In genomic region chr12:116962783-116963356, GRCh38 we compare ENCODE assay signal across 31 cellular contexts. TPM values are rescaled to one million over a fixed set of nuclear protein-coding genes. Genes with fewer than 3 reads are reported as not detected.
DNase-seq lines count a peak whose midpoint lies in the region; ATAC-seq, FAIRE-seq and TF ChIP-seq lines count a peak whose summit lies in the region.
"Had no signal": no experiment of that assay in that cellular context is flagged by ENCODE, and none has a peak within 500 bp of the region (broad histone marks: within the 10 kb centered on the region; RNA-seq: fewer than 3 reads in every experiment).

No MANE protein-coding gene starts in this region.

- no peaks in the 10 kb centered on the region for H3K9me3 ChIP-seq in OCI-LY7 (ENCODE audit: low read length)
- no peaks in the 10 kb centered on the region for H3K9me3 ChIP-seq in stomach
- no peaks in the 10 kb centered on the region for H3K9me3 ChIP-seq in aorta (ENCODE audit: control insufficient read depth, low read length)
- H3K9me3 ChIP-seq: gastrocnemius medialis, HAP-1, MG63, thoracic aorta, uterus had no signal

- peak overlapping the region; percentile 47 for H3K27ac Mint-ChIP-seq in activated CD8-positive, alpha-beta T cell treated with anti-CD3 and anti-CD28 coated beads, Interleukin-2, amount 10 ng/mL, durations not matched to agents 7 days and 5 days
- no peak overlapping the region for H3K27ac Mint-ChIP-seq in activated CD8-positive, alpha-beta T cell treated with anti-CD3 and anti-CD28 coated beads for 36 hours
- H3K27ac Mint-ChIP-seq in natural killer cell = peak overlapping the region in 1 of 2 donors; percentile 71
- H3K27ac Mint-ChIP-seq: activated T-helper 17 cell treated with anti-CD3 and anti-CD28 coated beads, Interleukin-2, amount 50 U/mL, for 72 hours; progenitor cell of endocrine pancreas had no signal

- no TSS peak for BruUV-seq in OCI-LY7 (replicated peaks; lab: Mats Ljungman, UMichigan)

- H4K20me1 ChIP-seq in OCI-LY7 (ENCODE audit: insufficient read depth, low read length) = no peaks in the 10 kb centered on the region

- H3K4me3 ChIP-seq in OCI-LY7 (ENCODE audit: low read depth, low read length, poor library complexity, severe bottlenecking) (no peak overlapping the region), stomach (no peak overlapping the region), aorta (ENCODE audit: low read length in 2 of 2) (no peak overlapping the region)
- H3K4me3 ChIP-seq: gastrocnemius medialis, HAP-1, MG63, SK-N-MC, thoracic aorta, uterus had no signal

- H3K4me2 ChIP-seq in OCI-LY7 (ENCODE audit: low read length) = no peak overlapping the region

- TF ChIP-seq CTCF in activated CD8-positive, alpha-beta T cell treated with anti-CD3 and anti-CD28 coated beads for 36 hours (IDR thresholded peaks at IDR 0.05) = no peak
- TF ChIP-seq CTCF in OCI-LY7 (conservative IDR thresholded peaks at IDR 0.05; ENCODE audit: low read length) = no peak
- no peak for TF ChIP-seq CTCF in natural killer cell (IDR thresholded peaks at IDR 0.05)
- TF ChIP-seq CTCF in stomach (IDR thresholded peaks at IDR 0.05) = no peak

- H3K79me2 ChIP-seq in OCI-LY7 (ENCODE audit: insufficient read depth, low read depth, low read length) = no peaks in the 10 kb centered on the region

- peaks cover 11% of the 10 kb centered on the region for H3K36me3 Mint-ChIP-seq in activated CD8-positive, alpha-beta T cell treated with anti-CD3 and anti-CD28 coated beads, Interleukin-2, amount 10 ng/mL, durations not matched to agents 7 days and 5 days (ENCODE audit: low read depth)
- peaks cover 9% of the 10 kb centered on the region for H3K36me3 Mint-ChIP-seq in activated CD8-positive, alpha-beta T cell treated with anti-CD3 and anti-CD28 coated beads for 36 hours (ENCODE audit: low read depth)
- peaks cover 8% of the 10 kb centered on the region for H3K36me3 Mint-ChIP-seq in natural killer cell

- intact Hi-C loops in activated CD8-positive, alpha-beta T cell treated with anti-CD3 and anti-CD28 coated beads for 36 hours (cut with micrococcal nuclease) = no loop called here
- intact Hi-C loops in OCI-LY7 (cut with micrococcal nuclease; ENCODE audit: unreplicated experiment) (no loop called here), natural killer cell (cut with micrococcal nuclease) (no loop called here), stomach (cut with DNase I; ENCODE audit: low total_unique reads) (no loop called here), aorta (cut with DNase I) (no loop called here)

- H3K4me1 ChIP-seq in OCI-LY7 (ENCODE audit: insufficient read depth, low read length, poor library complexity, severe bottlenecking) = peaks cover 11% of the 10 kb centered on the region
- peaks cover 5 to 40% (median 20%) of the 10 kb centered on the region in 4 donors for H3K4me1 ChIP-seq in stomach
- peaks cover 0 to 4% of the 10 kb centered on the region in 2 donors for H3K4me1 ChIP-seq in aorta (ENCODE audit: control insufficient read depth in 1 of 2, insufficient read depth in 2 of 2, low read length in 2 of 2)
- H3K4me1 ChIP-seq: HAP-1, uterus had no signal

- H3K27ac ChIP-seq in OCI-LY7 (ENCODE audit: low read depth, low read length, poor library complexity, severe bottlenecking) (peak overlapping the region; percentile 4), stomach (peak overlapping the region; percentile 16 to 77 (median 69)), aorta (ENCODE audit: low read depth in 1 of 2, low read length in 2 of 2) (no peak overlapping the region)
- H3K27ac ChIP-seq: RWPE1, SK-N-MC, thoracic aorta, uterus had no signal

- H3K9me2 ChIP-seq in OCI-LY7 (ENCODE audit: insufficient read depth, low read length) = no peaks in the 10 kb centered on the region

- TF ChIP-seq EP300 in stomach (IDR thresholded peaks at IDR 0.05) = no peak

- DNase-seq in activated CD8-positive, alpha-beta T cell treated with anti-CD3 and anti-CD28 coated beads, Interleukin-2, amount 10 ng/mL, durations not matched to agents 7 days and 5 days = no peak
- no peak for DNase-seq in activated CD8-positive, alpha-beta T cell treated with anti-CD3 and anti-CD28 coated beads for 36 hours
- DNase-seq in OCI-LY7 (ENCODE audit: low spot score) = no peak
- no peak for DNase-seq in natural killer cell
- DNase-seq in stomach = peak; percentile 59
- no peak for DNase-seq in GM19239 (ENCODE audit: insufficient read length, low spot score)
- no peak for DNase-seq in aorta
- DNase-seq: activated CD4-positive, alpha-beta T cell treated with anti-CD3 and anti-CD28 coated beads for 4 hours; AML-193; CD8-positive, alpha-beta memory T cell; DMS 273 treated with DMSO at 0.1 percent for 48 hours; gastrocnemius medialis; hypothalamus; left colon; mammary epithelial cell; MG63; NCI-H1417 treated with DMSO at 0.1 percent for 48 hours; NCI-H2081 treated with DMSO at 0.1 percent for 48 hours; NCI-H226; NCI-H748 treated with DMSO at 0.1 percent for 48 hours; stimulated activated naive CD8-positive, alpha-beta T cell treated with anti-CD3 and anti-CD28 coated beads, Interleukin-15, Interleukin-2, amounts not matched to agents 100 U/mL and 50 U/mL, for 24 hours; uterus had no signal

- ATAC-seq in activated CD8-positive, alpha-beta T cell treated with anti-CD3 and anti-CD28 coated beads, Interleukin-2, amount 10 ng/mL, durations not matched to agents 7 days and 5 days = no peak
- ATAC-seq in activated CD8-positive, alpha-beta T cell treated with anti-CD3 and anti-CD28 coated beads for 36 hours = no peak
- ATAC-seq in natural killer cell (no peak), aorta (ENCODE audit: low FRiP score) (no peak), GM21737 (IDR thresholded peaks at IDR 0.05; ENCODE audit: unreplicated experiment) (no peak)
- ATAC-seq: gastrocnemius medialis; left colon; stimulated activated naive CD8-positive, alpha-beta T cell treated with anti-CD3 and anti-CD28 coated beads, Interleukin-15, Interleukin-2, amounts not matched to agents 100 U/mL and 50 U/mL, for 24 hours had no signal

- POLR2A ChIA-PET in activated CD8-positive, alpha-beta T cell treated with anti-CD3 and anti-CD28 coated beads, Interleukin-2, amount 10 ng/mL, durations not matched to agents 7 days and 5 days (lab: Charles Lee) = interaction anchor here (1.3 kb wide), 1 partner anchor 46 kb away, joined by 3 read pairs; no protein-coding TSS in a partner anchor
- POLR2A ChIA-PET in activated CD8-positive, alpha-beta T cell treated with anti-CD3 and anti-CD28 coated beads for 36 hours (lab: Charles Lee) = no interaction called here
- POLR2A ChIA-PET in OCI-LY7 (lab: Charles Lee) = interaction anchor here (0.6 to 0.8 kb wide), 2 partner anchors 16 to 21 kb away, joined by 3 to 4 read pairs; no protein-coding TSS in a partner anchor

- no peak for FAIRE-seq in GM19239 (lab: Jason Lieb, UNC)
- FAIRE-seq: A204.1 had no signal

- H3K36me3 ChIP-seq in OCI-LY7 (ENCODE audit: insufficient read depth, low read length) (peaks cover 18% of the 10 kb centered on the region), stomach (peaks cover 10 to 32% (median 29%) of the 10 kb centered on the region in 4 donors), aorta (ENCODE audit: control insufficient read depth in 1 of 2, insufficient read depth in 2 of 2, low read length in 1 of 2) (no peaks in the 10 kb centered on the region)
- H3K36me3 ChIP-seq: uterus had no signal

- H3K27me3 Mint-ChIP-seq in activated CD8-positive, alpha-beta T cell treated with anti-CD3 and anti-CD28 coated beads, Interleukin-2, amount 10 ng/mL, durations not matched to agents 7 days and 5 days (ENCODE audit: low read depth) = no peaks in the 10 kb centered on the region
- H3K27me3 Mint-ChIP-seq in activated CD8-positive, alpha-beta T cell treated with anti-CD3 and anti-CD28 coated beads for 36 hours = no peaks in the 10 kb centered on the region
- no peaks in the 10 kb centered on the region for H3K27me3 Mint-ChIP-seq in natural killer cell (ENCODE audit: low read depth in 2 of 2)
- H3K27me3 Mint-ChIP-seq: activated T-helper 17 cell treated with anti-CD3 and anti-CD28 coated beads, Interleukin-2, amount 50 U/mL, for 72 hours; CD8-positive, alpha-beta memory T cell; progenitor cell of endocrine pancreas had no signal

- no peak overlapping the region for H2AFZ ChIP-seq in OCI-LY7 (ENCODE audit: low read length)

- CTCF ChIA-PET in activated CD8-positive, alpha-beta T cell treated with anti-CD3 and anti-CD28 coated beads, Interleukin-2, amount 10 ng/mL, durations not matched to agents 7 days and 5 days (lab: Charles Lee) = interaction anchor here (0.8 to 1.5 kb wide), 3 partner anchors 51 to 259 kb away, joined by 3 to 4 read pairs (median 3); no protein-coding TSS in a partner anchor
- CTCF ChIA-PET in activated CD8-positive, alpha-beta T cell treated with anti-CD3 and anti-CD28 coated beads for 36 hours (lab: Charles Lee) = no interaction called here
- CTCF ChIA-PET in OCI-LY7 (lab: Charles Lee; ENCODE audit: unreplicated experiment) = no interaction called here

- no peak for TF ChIP-seq POLR2A in stomach (IDR thresholded peaks at IDR 0.05)

- no peaks in the 10 kb centered on the region for H3K9me3 Mint-ChIP-seq in activated CD8-positive, alpha-beta T cell treated with anti-CD3 and anti-CD28 coated beads, Interleukin-2, amount 10 ng/mL, durations not matched to agents 7 days and 5 days (ENCODE audit: insufficient read depth)
- no peaks in the 10 kb centered on the region for H3K9me3 Mint-ChIP-seq in activated CD8-positive, alpha-beta T cell treated with anti-CD3 and anti-CD28 coated beads for 36 hours
- H3K9me3 Mint-ChIP-seq in natural killer cell = no peaks in the 10 kb centered on the region
- H3K9me3 Mint-ChIP-seq: activated T-helper 17 cell treated with anti-CD3 and anti-CD28 coated beads, Interleukin-2, amount 50 U/mL, for 72 hours; CD8-positive, alpha-beta memory T cell; immature natural killer cell had no signal

- no peaks in the 10 kb centered on the region for H3K27me3 ChIP-seq in stomach
- no peaks in the 10 kb centered on the region for H3K27me3 ChIP-seq in aorta (ENCODE audit: control insufficient read depth in 1 of 2, insufficient read depth in 2 of 2, low read length in 1 of 2)
- H3K27me3 ChIP-seq: gastrocnemius medialis, MG63, uterus had no signal

- WGBS in stomach, 5 donors = 45 to 68% (median 60%) methylated on average over 7 to 9 of the region's 9 CpGs
- WGBS in aorta, 2 donors = 86 to 91% methylated on average over 9 of the region's 9 CpGs

- H3K4me3 Mint-ChIP-seq in activated CD8-positive, alpha-beta T cell treated with anti-CD3 and anti-CD28 coated beads, Interleukin-2, amount 10 ng/mL, durations not matched to agents 7 days and 5 days = no peak overlapping the region
- H3K4me3 Mint-ChIP-seq in activated CD8-positive, alpha-beta T cell treated with anti-CD3 and anti-CD28 coated beads for 36 hours = no peak overlapping the region
- H3K4me3 Mint-ChIP-seq in natural killer cell = peak overlapping the region; percentile 0
- H3K4me3 Mint-ChIP-seq: activated T-helper 17 cell treated with anti-CD3 and anti-CD28 coated beads, Interleukin-2, amount 50 U/mL, for 72 hours; CD8-positive, alpha-beta memory T cell had no signal

- peaks cover 41% of the 10 kb centered on the region for H3K4me1 Mint-ChIP-seq in activated CD8-positive, alpha-beta T cell treated with anti-CD3 and anti-CD28 coated beads, Interleukin-2, amount 10 ng/mL, durations not matched to agents 7 days and 5 days (ENCODE audit: low read depth)
- peaks cover 31% of the 10 kb centered on the region for H3K4me1 Mint-ChIP-seq in activated CD8-positive, alpha-beta T cell treated with anti-CD3 and anti-CD28 coated beads for 36 hours (ENCODE audit: low read depth)
- H3K4me1 Mint-ChIP-seq in natural killer cell = peaks cover 28 to 30% of the 10 kb centered on the region in 2 donors

RNA-seq across cellular contexts. Expression of gene FBXW8, which starts 52.1 kb away (rescaled TPM):
- total RNA-seq in activated CD8-positive, alpha-beta T cell treated with anti-CD3 and anti-CD28 coated beads, Interleukin-2, amount 10 ng/mL, durations not matched to agents 7 days and 5 days = 10 to 100 TPM; 12.4 to 12.9 TPM
- 1 to 10 TPM; 7.0 to 8.5 TPM for total RNA-seq in activated CD8-positive, alpha-beta T cell treated with anti-CD3 and anti-CD28 coated beads for 36 hours
- 22.4 and 34.0 TPM in 2 replicates for total RNA-seq in OCI-LY7 (2014; rRNA removed; shearing (Covaris generic))
- total RNA-seq in OCI-LY7 (2022) (29.8 and 32.4 TPM in 2 replicates), natural killer cell (10 to 100 TPM; 11.5 to 16.0 (median 13.5) TPM), stomach (10 to 100 TPM in 3 of 5 donors, 1 to 10 TPM in 2; 4.1 to 28.7 (median 19.6) TPM), aorta (10 to 100 TPM; 13.9 to 18.7 TPM)
- polyA plus RNA-seq in stomach (1 to 10 TPM; 3.2 to 4.1 (median 3.3) TPM), aorta (1 to 10 TPM; 2.3 to 3.2 TPM)

Comparison
In these comparisons a context has a peak if more than half of its experiments do, and no peak if none do; other contexts are left out.
1. H3K27ac ChIP-seq: peak in OCI-LY7 (single experiment) and stomach (5 of 5); none in aorta (0 of 2).